Comparison of ENCODE assay signal across 17 cellular contexts in genomic region chr19:2249880-2250764, GRCh38. TPM values are rescaled to one million over a fixed set of nuclear protein-coding genes. Genes with fewer than 3 reads are reported as not detected.
DNase-seq lines count a peak whose midpoint lies in the region; ATAC-seq, FAIRE-seq and TF ChIP-seq lines count a peak whose summit lies in the region.
"Had no signal": no experiment of that assay in that cellular context is flagged by ENCODE, and none has a peak within 500 bp of the region (broad histone marks: within the 10 kb centered on the region; RNA-seq: fewer than 3 reads in every experiment).

No MANE protein-coding gene starts in this region.

- CTCF ChIA-PET in A549 (lab: Yijun Ruan, JAX) (interaction anchor here (1.6 to 1.9 kb wide), 3 partner anchors 10 to 386 kb away, joined by 3 to 5 read pairs (median 5); no protein-coding TSS in a partner anchor), HepG2 (lab: Yijun Ruan, JAX; ENCODE audit: low intra/inter-chr PET ratio, low total read pairs) (no interaction called here)
- CTCF ChIA-PET in CD8-positive, alpha-beta T cell (lab: Charles Lee) = interaction anchor here (1.0 to 4.9 kb wide), 4 partner anchors 10 to 24 kb away, joined by 3 to 36 read pairs (median 6); no protein-coding TSS in a partner anchor
- CTCF ChIA-PET in CD8-positive, alpha-beta memory T cell (lab: Charles Lee) = interaction anchor here (0.9 to 1.7 kb wide), 4 partner anchors 9 to 13 kb away, joined by 3 to 7 read pairs (median 4); no protein-coding TSS in a partner anchor

- no TSS peak for BruUV-seq in HepG2 (replicated peaks; lab: Mats Ljungman, UMichigan)

- TF ChIP-seq CTCF in A549 (IDR thresholded peaks at IDR 0.05) = no peak
- no peak for TF ChIP-seq CTCF in CD8-positive, alpha-beta T cell (IDR thresholded peaks at IDR 0.05)
- no peak for TF ChIP-seq CTCF in HepG2 (CRISPR knock-in tag; IDR thresholded peaks at IDR 0.05)

- peaks cover 8% of the 10 kb centered on the region for H3K4me1 Mint-ChIP-seq in CD8-positive, alpha-beta T cell (ENCODE audit: low read depth)
- H3K4me1 Mint-ChIP-seq in CD8-positive, alpha-beta memory T cell = peaks cover 0 to 21% (median 4%) of the 10 kb centered on the region in 3 donors

- no peaks in the 10 kb centered on the region for H3K27me3 Mint-ChIP-seq in CD8-positive, alpha-beta T cell (ENCODE audit: low read depth)
- peaks cover 0 to 2% of the 10 kb centered on the region in 2 donors for H3K27me3 Mint-ChIP-seq in CD8-positive, alpha-beta memory T cell

- peaks cover 20% of the 10 kb centered on the region for H3K36me3 Mint-ChIP-seq in CD8-positive, alpha-beta T cell
- peaks cover 0 to 29% (median 0%) of the 10 kb centered on the region in 3 donors for H3K36me3 Mint-ChIP-seq in CD8-positive, alpha-beta memory T cell

- H3K27ac Mint-ChIP-seq in CD8-positive, alpha-beta T cell = no peak overlapping the region
- H3K27ac Mint-ChIP-seq in CD8-positive, alpha-beta memory T cell = no peak overlapping the region
- H3K27ac Mint-ChIP-seq: activated naive CD8-positive, alpha-beta T cell treated with anti-CD3 and anti-CD28 coated beads, Interleukin-2, amount 10 ng/mL, durations not matched to agents 7 days and 5 days had no signal

- no peak overlapping the region for H3K4me3 ChIP-seq in A549
- no peak overlapping the region for H3K4me3 ChIP-seq in CD8-positive, alpha-beta T cell (ENCODE audit: low read depth, low read length)
- H3K4me3 ChIP-seq in HepG2 (replicated peaks in 1 of 3; ENCODE audit: insufficient read depth in 1 of 3, low read depth in 2 of 3, low read length in 3 of 3) = no peak overlapping the region
- H3K4me3 ChIP-seq in CD8-positive, alpha-beta memory T cell (ENCODE audit: low read length) = no peak overlapping the region
- H3K4me3 ChIP-seq: right lobe of liver had no signal

- H3K4me1 ChIP-seq in A549 (peaks cover 14% of the 10 kb centered on the region), HepG2 (ENCODE audit: insufficient read depth, low read length) (peaks cover 25% of the 10 kb centered on the region)
- H3K4me1 ChIP-seq in CD8-positive, alpha-beta T cell (ENCODE audit: insufficient read depth, low read length) = peaks cover 32% of the 10 kb centered on the region
- H3K4me1 ChIP-seq in CD8-positive, alpha-beta memory T cell (ENCODE audit: insufficient read depth, low read length) = peaks cover 15% of the 10 kb centered on the region

- POLR2A ChIA-PET in A549 (lab: Yijun Ruan, JAX) (no interaction called here), HepG2 (lab: Yijun Ruan, JAX) (interaction anchor here (1.2 kb wide), 1 partner anchor 12 kb away, joined by 3 read pairs; no protein-coding TSS in a partner anchor)
- POLR2A ChIA-PET in CD8-positive, alpha-beta T cell (lab: Charles Lee) = interaction anchor here (0.7 to 6.5 kb wide), 5 partner anchors 8 to 21 kb away, joined by 3 to 46 read pairs (median 3); no protein-coding TSS in a partner anchor
- POLR2A ChIA-PET in CD8-positive, alpha-beta memory T cell (lab: Charles Lee) = interaction anchor here (1.0 to 8.2 kb wide), 2 partner anchors 8 to 11 kb away, joined by 3 to 69 read pairs; no protein-coding TSS in a partner anchor

- in situ Hi-C loops in HepG2 (cut with HindIII; ENCODE audit: extremely low pct_ligation_motif_present, low pct_unique_long_range_greater_than_20kb) = no loop called here

- TF ChIP-seq RAD21 in A549 (conservative IDR thresholded peaks at IDR 0.05 in 1 of 2, IDR thresholded peaks at IDR 0.05 in 1 of 2) (no peak), HepG2 (CRISPR knock-in tag; IDR thresholded peaks at IDR 0.05) (no peak)

- no peak overlapping the region for H3K9ac ChIP-seq in HepG2 (ENCODE audit: insufficient read depth, low read depth, low read length)

- H3K27me3 ChIP-seq in CD8-positive, alpha-beta T cell (ENCODE audit: insufficient read depth, low read length) = peaks cover 16% of the 10 kb centered on the region
- no peaks in the 10 kb centered on the region for H3K27me3 ChIP-seq in HepG2 (ENCODE audit: control insufficient read depth in 1 of 2, insufficient read depth in 2 of 2, low read length in 2 of 2)
- H3K27me3 ChIP-seq in CD8-positive, alpha-beta memory T cell (ENCODE audit: insufficient read depth, low read length, poor library complexity, severe bottlenecking) = peaks cover 10% of the 10 kb centered on the region

- H3K4me2 ChIP-seq in A549 (no peak overlapping the region), HepG2 (ENCODE audit: low read depth, low read length) (no peak overlapping the region)

- H3K27ac ChIP-seq in A549 (no peak overlapping the region), HepG2 (ENCODE audit: extremely low read length, insufficient read depth, low read length) (no peak overlapping the region)
- no peak overlapping the region for H3K27ac ChIP-seq in CD8-positive, alpha-beta T cell (ENCODE audit: low read depth, low read length)
- H3K27ac ChIP-seq in CD8-positive, alpha-beta memory T cell (ENCODE audit: low read depth, low read length) = no peak overlapping the region
- H3K27ac ChIP-seq: right lobe of liver had no signal

- TF ChIP-seq POLR2A in A549 (IDR thresholded peaks at IDR 0.05; ENCODE audit: low read length) (no peak), HepG2 (IDR thresholded peaks at IDR 0.05; ENCODE audit: insufficient read depth in 1 of 2, low read depth in 2 of 2, low read length in 2 of 2) (no peak)

- peaks cover 22% of the 10 kb centered on the region for H3K36me3 ChIP-seq in CD8-positive, alpha-beta T cell (ENCODE audit: insufficient read depth, low read length)
- peaks cover 15 to 25% of the 10 kb centered on the region in 2 experiments; a peak in 4 of 5 replicates for H3K36me3 ChIP-seq in HepG2 (replicated peaks in 1 of 2; ENCODE audit: control insufficient read depth in 1 of 2, insufficient read depth in 2 of 2, low read length in 2 of 2)
- peaks cover 21% of the 10 kb centered on the region for H3K36me3 ChIP-seq in CD8-positive, alpha-beta memory T cell (ENCODE audit: insufficient read depth, low read length)

- DNase-seq in A549 (ENCODE audit: low read depth in 1 of 2, low spot score in 1 of 2) (no peak), HepG2 (ENCODE audit: low spot score) (no peak), Ammon's horn (ENCODE audit: low spot score) (no peak)
- DNase-seq in CD8-positive, alpha-beta T cell = peak in 1 of 7 experiments; percentile 20
- no peak for DNase-seq in CD8-positive, alpha-beta memory T cell
- DNase-seq: effector memory CD4-positive, alpha-beta T cell; mammary epithelial cell; NCI-H1092 treated with DMSO at 0.1 percent for 48 hours; NCI-H345; right lobe of liver; stimulated activated CD4-positive, alpha-beta T cell treated with anti-CD3 and anti-CD28 coated beads, Interleukin-4, amount 100 ng/mL, for 1 hour; T-helper 1 cell had no signal

- no peak for TF ChIP-seq EP300 in A549 (IDR thresholded peaks at IDR 0.05)
- TF ChIP-seq EP300 in HepG2 (IDR thresholded peaks at IDR 0.05; ENCODE audit: low read depth in 2 of 2, low read length in 2 of 2) = no peak
- no peak for TF ChIP-seq EP300 in HepG2 (CRISPR knock-in tag; IDR thresholded peaks at IDR 0.05; ENCODE audit: borderline replicate concordance)

- H3K9me3 ChIP-seq in A549 = no peaks in the 10 kb centered on the region
- no peaks in the 10 kb centered on the region for H3K9me3 ChIP-seq in CD8-positive, alpha-beta T cell (ENCODE audit: low read length)
- no peaks in the 10 kb centered on the region for H3K9me3 ChIP-seq in HepG2 (ENCODE audit: low read length)
- no peaks in the 10 kb centered on the region for H3K9me3 ChIP-seq in CD8-positive, alpha-beta memory T cell (ENCODE audit: low read length)
- H3K9me3 ChIP-seq: right lobe of liver had no signal

- no peaks in the 10 kb centered on the region for H3K9me3 Mint-ChIP-seq in CD8-positive, alpha-beta T cell
- peaks cover 0 to 1% (median 0%) of the 10 kb centered on the region in 5 donors for H3K9me3 Mint-ChIP-seq in CD8-positive, alpha-beta memory T cell
- H3K9me3 Mint-ChIP-seq: activated naive CD8-positive, alpha-beta T cell treated with anti-CD3 and anti-CD28 coated beads, Interleukin-2, amount 10 ng/mL, durations not matched to agents 7 days and 5 days had no signal

- ATAC-seq in A549 = peak in 1 of 2 experiments; percentile 10; a peak in 3 of 6 replicates
- no peak for ATAC-seq in CD8-positive, alpha-beta T cell
- peak; percentile 5; the same call in 2 of the 3 replicates for ATAC-seq in SK-N-SH treated with all-trans-retinoic acid at 6 μM for 48 hours
- peak; percentile 8 for ATAC-seq in HepG2
- no peak for ATAC-seq in GM18511 (IDR thresholded peaks at IDR 0.05; ENCODE audit: unreplicated experiment)

- FAIRE-seq in A549 (lab: Jason Lieb, UNC) (no peak), HepG2 (lab: Jason Lieb, UNC) (no peak)

- no peak overlapping the region for H2AFZ ChIP-seq in HepG2 (ENCODE audit: low read length)

- H4K20me1 ChIP-seq in HepG2 (ENCODE audit: insufficient read depth, low read length) = no peaks in the 10 kb centered on the region

- intact Hi-C loops in CD8-positive, alpha-beta T cell (cut with DNase I, micrococcal nuclease) = no loop called here
- intact Hi-C loops in HepG2 (cut with micrococcal nuclease; ENCODE audit: unreplicated experiment) = no loop called here

- H3K79me2 ChIP-seq in HepG2 (ENCODE audit: insufficient read depth, low read length) = no peaks in the 10 kb centered on the region

- H3K4me3 Mint-ChIP-seq in CD8-positive, alpha-beta T cell = peak overlapping the region; percentile 43
- H3K4me3 Mint-ChIP-seq in CD8-positive, alpha-beta memory T cell = peak overlapping the region in 3 of 7 donors; percentile 13 to 37 (median 24)
- H3K4me3 Mint-ChIP-seq: activated naive CD8-positive, alpha-beta T cell treated with anti-CD3 and anti-CD28 coated beads, Interleukin-2, amount 10 ng/mL, durations not matched to agents 7 days and 5 days had no signal

- WGBS in A549 (ENCODE audit: missing lambda C conversion rate) = 92% methylated on average over 18 of the region's 43 CpGs
- WGBS in HepG2 (ENCODE audit: low lambda C conversion rate) = 85% methylated on average over 19 of the region's 43 CpGs

RNA-seq across cellular contexts. Expression of gene AMH, which starts 1.0 kb away (rescaled TPM):
- polyA plus RNA-seq in A549 (2011; rRNA removed) (2.8 and 3.0 TPM in 2 replicates), A549 (2017; fragmentation: RNase III; extraction: RNeasy Plus Mini Kit Qiagen cat#74134 plus additional on column Dnase treatment) (12.0 to 13.2 TPM (median 12.7 TPM) in 3 replicates), HepG2 (2011; rRNA removed) (0.03 and 0.04 TPM in 2 replicates)
- 13.4 and 19.5 TPM in 2 replicates for polyA plus RNA-seq in A549 (2012; cell fraction: cytosol; rRNA removed)
- polyA plus RNA-seq in A549 (2012; cell fraction: nucleus; rRNA removed) = 242 and 443 TPM in 2 replicates
- 0.45 and 0.63 TPM in 2 replicates for polyA minus RNA-seq in A549 (2011; rRNA and poly(A)+ RNA removed)
- total RNA-seq in CD8-positive, alpha-beta T cell = 1 to 10 TPM; 2.2 to 4.4 TPM
- total RNA-seq in HepG2 (2016; rRNA removed; fragmentation: Illumina TruSeq; extraction: Trizol) = 0.18 TPM in 1 of 2 replicates, not detected in the other
- total RNA-seq in HepG2 (2016; cell fraction: cytosol; rRNA removed; fragmentation: Illumina TruSeq; extraction: Trizol; ENCODE audit: low read depth) = not detected in 2 replicates
- not detected in 2 replicates for total RNA-seq in HepG2 (2016; cell fraction: insoluble cytoplasmic fraction; rRNA removed; fragmentation: Illumina TruSeq; extraction: Trizol)
- 0.09 TPM in 1 of 2 replicates, not detected in the other for total RNA-seq in HepG2 (2016; cell fraction: membrane; rRNA removed; fragmentation: Illumina TruSeq; extraction: Trizol)
- total RNA-seq in HepG2 (2016; cell fraction: nucleus; rRNA removed; fragmentation: Illumina TruSeq; extraction: Trizol) = not detected in 2 replicates
- 0.05 TPM in 1 of 2 replicates, not detected in the other for polyA plus RNA-seq in HepG2 (2011; cell fraction: cytosol; rRNA removed)
- 1.2 and 2.0 TPM in 2 replicates for polyA plus RNA-seq in HepG2 (2011; cell fraction: nucleus; rRNA removed)
- polyA plus RNA-seq in HepG2 (2012) = 0.08 TPM in 1 of 2 replicates, not detected in the other
- polyA plus RNA-seq in HepG2 (2016; cell fraction: cytosol; fragmentation: Illumina TruSeq; extraction: Trizol; ENCODE audit: low read depth) = 0.06 TPM in 1 of 2 replicates, not detected in the other
- not detected in 2 replicates for polyA plus RNA-seq in HepG2 (2016; cell fraction: insoluble cytoplasmic fraction; fragmentation: Illumina TruSeq; extraction: Trizol; ENCODE audit: low read depth)
- polyA plus RNA-seq in HepG2 (2016; cell fraction: membrane; fragmentation: Illumina TruSeq; extraction: Trizol; ENCODE audit: low read depth) = not detected in 2 replicates
- 0.51 TPM in 2 replicates for polyA plus RNA-seq in HepG2 (2016; cell fraction: nucleus; fragmentation: Illumina TruSeq; extraction: Trizol; ENCODE audit: insufficient read depth, low read depth)
- 0.48 and 1.0 TPM in 2 replicates for polyA minus RNA-seq in HepG2 (2011; rRNA and poly(A)+ RNA removed; ENCODE audit: low replicate concordance)
- not detected in 2 replicates for polyA minus RNA-seq in HepG2 (2011; cell fraction: cytosol; rRNA and poly(A)+ RNA removed)
- 0.62 TPM in 1 of 2 replicates, not detected in the other for polyA minus RNA-seq in HepG2 (2011; cell fraction: nucleus; rRNA and poly(A)+ RNA removed)
- 1 to 10 TPM; 5.9 to 7.4 TPM for total RNA-seq in CD8-positive, alpha-beta memory T cell
- not detected for polyA plus RNA-seq in CD8-positive, alpha-beta memory T cell

RNA-seq across cellular contexts. Expression of gene JSRP1, which starts 6.1 kb away (rescaled TPM):
- not detected in 2 replicates for polyA plus RNA-seq in A549 (2011; rRNA removed)
- polyA plus RNA-seq in A549 (2012; cell fraction: cytosol; rRNA removed) = not detected in 2 replicates
- polyA plus RNA-seq in A549 (2012; cell fraction: nucleus; rRNA removed) = 0.22 TPM in 1 of 2 replicates, not detected in the other
- 0.16 to 0.41 TPM (median 0.32 TPM) in 3 replicates for polyA plus RNA-seq in A549 (2017; fragmentation: RNase III; extraction: RNeasy Plus Mini Kit Qiagen cat#74134 plus additional on column Dnase treatment)
- polyA minus RNA-seq in A549 (2011; rRNA and poly(A)+ RNA removed) = not detected in 2 replicates
- total RNA-seq in CD8-positive, alpha-beta T cell = under 1 TPM in 1 of 2 experiments, not detected in 1; 0.92 TPM
- total RNA-seq in HepG2 (2016; rRNA removed; fragmentation: Illumina TruSeq; extraction: Trizol) = 0.38 and 0.73 TPM in 2 replicates
- 1.1 TPM in 2 replicates for total RNA-seq in HepG2 (2016; cell fraction: cytosol; rRNA removed; fragmentation: Illumina TruSeq; extraction: Trizol; ENCODE audit: low read depth)
- total RNA-seq in HepG2 (2016; cell fraction: insoluble cytoplasmic fraction; rRNA removed; fragmentation: Illumina TruSeq; extraction: Trizol) = 0.54 and 0.56 TPM in 2 replicates
- 0.96 and 1.2 TPM in 2 replicates for total RNA-seq in HepG2 (2016; cell fraction: membrane; rRNA removed; fragmentation: Illumina TruSeq; extraction: Trizol)
- total RNA-seq in HepG2 (2016; cell fraction: nucleus; rRNA removed; fragmentation: Illumina TruSeq; extraction: Trizol) = 0.40 and 0.69 TPM in 2 replicates
- polyA plus RNA-seq in HepG2 (2011; rRNA removed) = 0.16 and 0.39 TPM in 2 replicates
- 0.27 and 0.36 TPM in 2 replicates for polyA plus RNA-seq in HepG2 (2011; cell fraction: cytosol; rRNA removed)
- 0.29 TPM in 1 of 2 replicates, not detected in the other for polyA plus RNA-seq in HepG2 (2011; cell fraction: nucleus; rRNA removed)
- polyA plus RNA-seq in HepG2 (2012) = 0.41 and 0.44 TPM in 2 replicates
- polyA plus RNA-seq in HepG2 (2016; cell fraction: cytosol; fragmentation: Illumina TruSeq; extraction: Trizol; ENCODE audit: low read depth) = 0.88 and 1.2 TPM in 2 replicates
- 0.73 and 0.80 TPM in 2 replicates for polyA plus RNA-seq in HepG2 (2016; cell fraction: insoluble cytoplasmic fraction; fragmentation: Illumina TruSeq; extraction: Trizol; ENCODE audit: low read depth)
- polyA plus RNA-seq in HepG2 (2016; cell fraction: membrane; fragmentation: Illumina TruSeq; extraction: Trizol; ENCODE audit: low read depth) = 0.84 and 1.0 TPM in 2 replicates
- 0.57 and 0.95 TPM in 2 replicates for polyA plus RNA-seq in HepG2 (2016; cell fraction: nucleus; fragmentation: Illumina TruSeq; extraction: Trizol; ENCODE audit: insufficient read depth, low read depth)
- polyA minus RNA-seq in HepG2 (2011; rRNA and poly(A)+ RNA removed; ENCODE audit: low replicate concordance) = not detected in 2 replicates
- polyA minus RNA-seq in HepG2 (2011; cell fraction: cytosol; rRNA and poly(A)+ RNA removed) = not detected in 2 replicates
- polyA minus RNA-seq in HepG2 (2011; cell fraction: nucleus; rRNA and poly(A)+ RNA removed) = not detected in 2 replicates
- total RNA-seq in CD8-positive, alpha-beta memory T cell = 1 to 10 TPM in 1 of 2 experiments, under 1 TPM in 1; 0.73 to 1.0 TPM
- polyA plus RNA-seq in CD8-positive, alpha-beta memory T cell = 0.91 TPM
- polyA plus RNA-seq: BJ, mammary epithelial cell had no signal

RNA-seq across cellular contexts. Expression of gene SF3A2, which starts 13.5 kb away (rescaled TPM):
- 11.9 and 13.5 TPM in 2 replicates for polyA plus RNA-seq in A549 (2011; rRNA removed)
- 36.3 and 39.7 TPM in 2 replicates for polyA plus RNA-seq in A549 (2012; cell fraction: cytosol; rRNA removed)
- 125 and 200 TPM in 2 replicates for polyA plus RNA-seq in A549 (2012; cell fraction: nucleus; rRNA removed)
- polyA plus RNA-seq in A549 (2017; fragmentation: RNase III; extraction: RNeasy Plus Mini Kit Qiagen cat#74134 plus additional on column Dnase treatment) = 62.7 to 73.4 TPM (median 68.2 TPM) in 3 replicates
- polyA minus RNA-seq in A549 (2011; rRNA and poly(A)+ RNA removed) = 9.3 and 20.9 TPM in 2 replicates
- 100 to 1,000 TPM; 164 to 167 TPM for total RNA-seq in CD8-positive, alpha-beta T cell
- 8.8 and 10.1 TPM in 2 replicates for total RNA-seq in HepG2 (2016; rRNA removed; fragmentation: Illumina TruSeq; extraction: Trizol)
- 11.7 and 13.9 TPM in 2 replicates for total RNA-seq in HepG2 (2016; cell fraction: cytosol; rRNA removed; fragmentation: Illumina TruSeq; extraction: Trizol; ENCODE audit: low read depth)
- total RNA-seq in HepG2 (2016; cell fraction: insoluble cytoplasmic fraction; rRNA removed; fragmentation: Illumina TruSeq; extraction: Trizol) = 8.6 and 13.2 TPM in 2 replicates
- total RNA-seq in HepG2 (2016; cell fraction: membrane; rRNA removed; fragmentation: Illumina TruSeq; extraction: Trizol) = 13.1 and 15.2 TPM in 2 replicates
- total RNA-seq in HepG2 (2016; cell fraction: nucleus; rRNA removed; fragmentation: Illumina TruSeq; extraction: Trizol) = 16.1 and 17.8 TPM in 2 replicates
- polyA plus RNA-seq in HepG2 (2011; rRNA removed) = 7.9 and 8.6 TPM in 2 replicates
- 6.1 and 7.3 TPM in 2 replicates for polyA plus RNA-seq in HepG2 (2011; cell fraction: cytosol; rRNA removed)
- polyA plus RNA-seq in HepG2 (2011; cell fraction: nucleus; rRNA removed) = 34.7 and 47.7 TPM in 2 replicates
- polyA plus RNA-seq in HepG2 (2012) = 34.0 and 34.2 TPM in 2 replicates
- polyA plus RNA-seq in HepG2 (2016; cell fraction: cytosol; fragmentation: Illumina TruSeq; extraction: Trizol; ENCODE audit: low read depth) = 12.1 and 13.8 TPM in 2 replicates
- polyA plus RNA-seq in HepG2 (2016; cell fraction: insoluble cytoplasmic fraction; fragmentation: Illumina TruSeq; extraction: Trizol; ENCODE audit: low read depth) = 18.7 and 31.5 TPM in 2 replicates
- 17.7 and 21.0 TPM in 2 replicates for polyA plus RNA-seq in HepG2 (2016; cell fraction: membrane; fragmentation: Illumina TruSeq; extraction: Trizol; ENCODE audit: low read depth)
- 46.1 and 47.0 TPM in 2 replicates for polyA plus RNA-seq in HepG2 (2016; cell fraction: nucleus; fragmentation: Illumina TruSeq; extraction: Trizol; ENCODE audit: insufficient read depth, low read depth)
- polyA minus RNA-seq in HepG2 (2011; rRNA and poly(A)+ RNA removed; ENCODE audit: low replicate concordance) = 20.0 and 24.2 TPM in 2 replicates
- polyA minus RNA-seq in HepG2 (2011; cell fraction: cytosol; rRNA and poly(A)+ RNA removed) = 16.0 and 20.6 TPM in 2 replicates
- polyA minus RNA-seq in HepG2 (2011; cell fraction: nucleus; rRNA and poly(A)+ RNA removed) = 34.1 and 34.2 TPM in 2 replicates
- 100 to 1,000 TPM; 131 to 138 TPM for total RNA-seq in CD8-positive, alpha-beta memory T cell
- polyA plus RNA-seq in CD8-positive, alpha-beta memory T cell = 36.2 TPM

RNA-seq across cellular contexts. Expression of gene PLEKHJ1, which starts 14.0 kb away (rescaled TPM):
- polyA plus RNA-seq in A549 (2011; rRNA removed) = 18.3 and 19.9 TPM in 2 replicates
- 65.1 and 74.2 TPM in 2 replicates for polyA plus RNA-seq in A549 (2012; cell fraction: cytosol; rRNA removed)
- polyA plus RNA-seq in A549 (2012; cell fraction: nucleus; rRNA removed) = 85.3 and 87.9 TPM in 2 replicates
- 32.2 to 34.8 TPM (median 33.9 TPM) in 3 replicates for polyA plus RNA-seq in A549 (2017; fragmentation: RNase III; extraction: RNeasy Plus Mini Kit Qiagen cat#74134 plus additional on column Dnase treatment)
- polyA minus RNA-seq in A549 (2011; rRNA and poly(A)+ RNA removed) = 12.6 and 14.9 TPM in 2 replicates
- 10 to 100 TPM; 25.9 to 26.1 TPM for total RNA-seq in CD8-positive, alpha-beta T cell
- 108 and 130 TPM in 2 replicates for total RNA-seq in HepG2 (2016; rRNA removed; fragmentation: Illumina TruSeq; extraction: Trizol)
- 129 and 146 TPM in 2 replicates for total RNA-seq in HepG2 (2016; cell fraction: cytosol; rRNA removed; fragmentation: Illumina TruSeq; extraction: Trizol; ENCODE audit: low read depth)
- total RNA-seq in HepG2 (2016; cell fraction: insoluble cytoplasmic fraction; rRNA removed; fragmentation: Illumina TruSeq; extraction: Trizol) = 99.2 and 143 TPM in 2 replicates
- total RNA-seq in HepG2 (2016; cell fraction: membrane; rRNA removed; fragmentation: Illumina TruSeq; extraction: Trizol) = 198 and 217 TPM in 2 replicates
- total RNA-seq in HepG2 (2016; cell fraction: nucleus; rRNA removed; fragmentation: Illumina TruSeq; extraction: Trizol) = 72.7 and 85.2 TPM in 2 replicates
- polyA plus RNA-seq in HepG2 (2011; rRNA removed) = 70.5 and 89.7 TPM in 2 replicates
- 94.0 and 125 TPM in 2 replicates for polyA plus RNA-seq in HepG2 (2011; cell fraction: cytosol; rRNA removed)
- polyA plus RNA-seq in HepG2 (2011; cell fraction: nucleus; rRNA removed) = 130 and 144 TPM in 2 replicates
- polyA plus RNA-seq in HepG2 (2012) = 41.8 and 57.9 TPM in 2 replicates
- 147 and 176 TPM in 2 replicates for polyA plus RNA-seq in HepG2 (2016; cell fraction: cytosol; fragmentation: Illumina TruSeq; extraction: Trizol; ENCODE audit: low read depth)
- polyA plus RNA-seq in HepG2 (2016; cell fraction: insoluble cytoplasmic fraction; fragmentation: Illumina TruSeq; extraction: Trizol; ENCODE audit: low read depth) = 97.4 and 103 TPM in 2 replicates
- 170 and 175 TPM in 2 replicates for polyA plus RNA-seq in HepG2 (2016; cell fraction: membrane; fragmentation: Illumina TruSeq; extraction: Trizol; ENCODE audit: low read depth)
- 156 and 163 TPM in 2 replicates for polyA plus RNA-seq in HepG2 (2016; cell fraction: nucleus; fragmentation: Illumina TruSeq; extraction: Trizol; ENCODE audit: insufficient read depth, low read depth)
- polyA minus RNA-seq in HepG2 (2011; rRNA and poly(A)+ RNA removed; ENCODE audit: low replicate concordance) = 33.4 and 58.0 TPM in 2 replicates
- 18.1 and 22.7 TPM in 2 replicates for polyA minus RNA-seq in HepG2 (2011; cell fraction: cytosol; rRNA and poly(A)+ RNA removed)
- polyA minus RNA-seq in HepG2 (2011; cell fraction: nucleus; rRNA and poly(A)+ RNA removed) = 23.2 and 28.0 TPM in 2 replicates
- 10 to 100 TPM; 96.6 to 99.1 TPM for total RNA-seq in CD8-positive, alpha-beta memory T cell
- 120 TPM for polyA plus RNA-seq in CD8-positive, alpha-beta memory T cell

RNA-seq across cellular contexts. Expression of gene PEAK3, which starts 31.9 kb away (rescaled TPM):
- polyA plus RNA-seq in A549 (2011; rRNA removed) = not detected in 2 replicates
- not detected in 2 replicates for polyA plus RNA-seq in A549 (2012; cell fraction: cytosol; rRNA removed)
- polyA plus RNA-seq in A549 (2012; cell fraction: nucleus; rRNA removed) = not detected in 2 replicates
- polyA plus RNA-seq in A549 (2017; fragmentation: RNase III; extraction: RNeasy Plus Mini Kit Qiagen cat#74134 plus additional on column Dnase treatment) = not detected in 3 replicates
- polyA minus RNA-seq in A549 (2011; rRNA and poly(A)+ RNA removed) = not detected in 2 replicates
- total RNA-seq in CD8-positive, alpha-beta T cell = not detected
- not detected in 2 replicates for total RNA-seq in HepG2 (2016; rRNA removed; fragmentation: Illumina TruSeq; extraction: Trizol)
- not detected in 2 replicates for total RNA-seq in HepG2 (2016; cell fraction: cytosol; rRNA removed; fragmentation: Illumina TruSeq; extraction: Trizol; ENCODE audit: low read depth)
- total RNA-seq in HepG2 (2016; cell fraction: insoluble cytoplasmic fraction; rRNA removed; fragmentation: Illumina TruSeq; extraction: Trizol) = not detected in 2 replicates
- total RNA-seq in HepG2 (2016; cell fraction: membrane; rRNA removed; fragmentation: Illumina TruSeq; extraction: Trizol) = not detected in 2 replicates
- not detected in 2 replicates for total RNA-seq in HepG2 (2016; cell fraction: nucleus; rRNA removed; fragmentation: Illumina TruSeq; extraction: Trizol)
- not detected in 2 replicates for polyA plus RNA-seq in HepG2 (2011; rRNA removed)
- not detected in 2 replicates for polyA plus RNA-seq in HepG2 (2011; cell fraction: cytosol; rRNA removed)
- polyA plus RNA-seq in HepG2 (2011; cell fraction: nucleus; rRNA removed) = not detected in 2 replicates
- polyA plus RNA-seq in HepG2 (2012) = not detected in 2 replicates
- not detected in 2 replicates for polyA plus RNA-seq in HepG2 (2016; cell fraction: cytosol; fragmentation: Illumina TruSeq; extraction: Trizol; ENCODE audit: low read depth)
- not detected in 2 replicates for polyA plus RNA-seq in HepG2 (2016; cell fraction: insoluble cytoplasmic fraction; fragmentation: Illumina TruSeq; extraction: Trizol; ENCODE audit: low read depth)
- polyA plus RNA-seq in HepG2 (2016; cell fraction: membrane; fragmentation: Illumina TruSeq; extraction: Trizol; ENCODE audit: low read depth) = not detected in 2 replicates
- not detected in 2 replicates for polyA plus RNA-seq in HepG2 (2016; cell fraction: nucleus; fragmentation: Illumina TruSeq; extraction: Trizol; ENCODE audit: insufficient read depth, low read depth)
- polyA minus RNA-seq in HepG2 (2011; rRNA and poly(A)+ RNA removed; ENCODE audit: low replicate concordance) = not detected in 2 replicates
- not detected in 2 replicates for polyA minus RNA-seq in HepG2 (2011; cell fraction: cytosol; rRNA and poly(A)+ RNA removed)
- polyA minus RNA-seq in HepG2 (2011; cell fraction: nucleus; rRNA and poly(A)+ RNA removed) = not detected in 2 replicates
- not detected for total RNA-seq in CD8-positive, alpha-beta memory T cell
- polyA plus RNA-seq in CD8-positive, alpha-beta memory T cell = 0.79 TPM
- total RNA-seq: mammary epithelial cell had no signal
- polyA plus RNA-seq: BJ, mammary epithelial cell, neural cell had no signal

Comparison
In these comparisons a context has a peak if more than half of its experiments do, and no peak if none do; other contexts are left out.
1. ATAC-seq: peak in SK-N-SH treated with all-trans-retinoic acid at 6 μM for 48 hours (single experiment) and HepG2 (single experiment); none in CD8-positive, alpha-beta T cell (single experiment) and GM18511 (single experiment).
2. RNA of gene SF3A2, which starts 13.5 kb away (total RNA-seq): 164 to 167 TPM in CD8-positive, alpha-beta T cell and 131 to 138 TPM in CD8-positive, alpha-beta memory T cell; 8.6 to 17.8 TPM in HepG2; every median in the first group is over 4 times any median in the second.
3. Of the 38 proteins assayed by ChIP-seq in both HepG2 and A549: peak only in HepG2: none; only in A549: PBX3; in both: none; in neither: 37.